In the genomic region with DNA sequence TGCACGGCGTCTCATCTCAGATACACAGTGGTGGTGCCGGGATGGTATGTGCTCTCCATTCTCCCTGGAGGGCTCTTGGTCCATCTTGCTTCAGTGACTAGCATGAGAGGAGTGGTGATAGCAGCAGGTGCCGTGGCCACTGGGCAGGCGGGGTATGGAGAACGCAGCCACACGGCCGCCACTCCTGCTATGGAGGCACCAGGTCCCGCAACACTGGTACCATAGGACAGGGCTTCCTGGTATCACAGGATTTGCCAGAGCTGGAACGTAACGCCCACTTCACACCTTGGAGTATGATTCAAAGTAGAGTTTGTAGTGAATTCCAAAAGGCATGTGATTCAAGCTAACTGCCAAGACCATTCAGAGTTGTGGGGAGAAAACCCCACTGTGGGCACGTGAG, we compare ENCODE assay signal across 8 cellular contexts.
"Had no signal": no experiment of that assay in that cellular context is flagged by ENCODE, and none has a peak within 500 bp of the region (broad histone marks: within the 10 kb centered on the region; RNA-seq: fewer than 3 reads in every experiment).

No MANE protein-coding gene starts in this region.

- H3K9ac ChIP-seq: GM23248 had no signal

- DNase-seq: GM23248, GOT3, H7, H9, HCEC 1CT, HFFc6 had no signal

- H3K4me3 Mint-ChIP-seq: GM23338, H9, HFFc6 had no signal

- H3K4me3 ChIP-seq: GM23248, GM23338, HAP-1 had no signal

- H3K36me3 ChIP-seq: HAP-1 had no signal

- H3K9me3 Mint-ChIP-seq: GM23338, H9 had no signal

- H3K27ac Mint-ChIP-seq: GM23338, H9, HFFc6 had no signal

- H3K27ac ChIP-seq: GM23248 had no signal

- H3K4me1 ChIP-seq: HAP-1 had no signal

- H3K9me3 ChIP-seq: HAP-1 had no signal
